1 cellular context compared by ENCODE assay signal in genomic region chr3:101671014-101671413, GRCh38.
TF ChIP-seq lines count a peak whose summit lies in the region.

No MANE protein-coding gene starts in this region.

TF ChIP-seq in IMR-90, 13 proteins besides CTCF, POLR2A, EP300 and RAD21:
- TF ChIP-seq FOS (IDR thresholded peaks at IDR 0.05; ENCODE audit: low read depth, low read length) (no peak), MAFK (IDR thresholded peaks at IDR 0.05; ENCODE audit: low read depth, low read length) (peak; percentile 72)
TF ChIP-seq in IMR-90: peak in this region for 1.
